9 cellular contexts compared by ENCODE assay signal in the genomic region with DNA sequence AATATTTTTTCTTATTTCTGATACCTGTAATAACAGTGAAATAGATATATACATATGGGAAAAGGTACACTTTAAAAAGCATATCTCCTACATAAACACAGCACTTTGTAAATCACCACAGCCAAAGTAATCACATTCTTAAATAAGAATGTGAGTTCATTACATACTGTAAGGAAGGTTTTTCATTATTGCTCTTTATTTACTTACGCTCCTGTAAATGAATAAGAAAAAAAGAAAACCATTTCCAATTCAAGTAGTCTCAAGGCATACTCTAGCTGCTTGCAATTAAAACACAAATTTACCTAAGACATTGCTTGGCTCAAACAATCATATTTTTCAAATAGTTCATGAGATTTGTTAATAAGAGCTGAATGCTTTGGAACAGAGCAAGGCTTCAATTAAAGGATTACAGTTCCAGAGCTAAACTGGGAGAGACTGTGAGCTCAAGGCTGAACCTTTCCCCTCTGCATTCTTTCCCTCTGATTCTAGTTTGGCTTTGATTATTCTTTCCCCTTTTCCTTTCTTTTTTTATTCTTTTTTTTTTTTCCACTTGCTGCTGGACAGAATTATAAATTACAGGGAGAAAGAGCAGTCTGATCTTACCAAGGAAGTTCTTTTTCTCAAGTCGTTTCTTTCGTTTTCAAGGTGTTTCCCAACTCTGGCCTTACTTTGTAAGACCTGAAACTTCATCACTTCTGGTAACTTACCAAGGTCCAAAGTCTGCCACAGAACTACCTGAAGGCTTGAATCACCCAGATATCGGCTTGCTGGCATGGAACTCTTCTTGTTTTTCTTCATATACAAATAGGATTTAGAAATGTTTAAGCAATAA.
DNase-seq lines count a peak whose midpoint lies in the region; ATAC-seq, FAIRE-seq and TF ChIP-seq lines count a peak whose summit lies in the region.
"Had no signal": no experiment of that assay in that cellular context is flagged by ENCODE, and none has a peak within 500 bp of the region (broad histone marks: within the 10 kb centered on the region; RNA-seq: fewer than 3 reads in every experiment).

No MANE protein-coding gene starts in this region.

- peaks cover 7% of the 10 kb centered on the region for H3K9me3 Mint-ChIP-seq in progenitor cell of endocrine pancreas (ENCODE audit: low read depth)

- no peak for TF ChIP-seq CTCF in KMS-11 (conservative IDR thresholded peaks at IDR 0.05; ENCODE audit: low read depth, low read length)
- no peak for TF ChIP-seq CTCF in colonic mucosa (IDR thresholded peaks at IDR 0.05)
- TF ChIP-seq CTCF in progenitor cell of endocrine pancreas (IDR thresholded peaks at IDR 0.05; ENCODE audit: unreplicated experiment), result no peak
- TF ChIP-seq CTCF in psoas muscle (IDR thresholded peaks at IDR 0.05), result no peak

- H3K4me2 ChIP-seq in KMS-11 (peak overlapping the region; percentile 56), trophoblast cell (ENCODE audit: low read length) (no peak overlapping the region)

- H3K18ac ChIP-seq in trophoblast cell (ENCODE audit: low read length), result no peak overlapping the region

- H3K4me3 Mint-ChIP-seq in progenitor cell of endocrine pancreas (ENCODE audit: low read depth), result no peak overlapping the region

- H3K9ac ChIP-seq in KMS-11, result no peak overlapping the region
- H3K9ac ChIP-seq in colonic mucosa (ENCODE audit: low read depth in 2 of 2, low read length in 2 of 2), result peak overlapping the region in 1 of 2 donors; percentile 57
- no peak overlapping the region for H3K9ac ChIP-seq in trophoblast cell (ENCODE audit: low read length)

- no peak overlapping the region for H2AK5ac ChIP-seq in trophoblast cell (ENCODE audit: low read length)

- H4K8ac ChIP-seq in trophoblast cell (ENCODE audit: low read depth, low read length), result no peak overlapping the region

- H3K27ac ChIP-seq in KMS-11 (peak overlapping the region; percentile 44), colonic mucosa (peak overlapping the region; percentile 68), trophoblast cell (ENCODE audit: low read depth, low read length) (no peak overlapping the region), psoas muscle (no peak overlapping the region)

- H3K79me1 ChIP-seq in trophoblast cell (ENCODE audit: low read length), result no peaks in the 10 kb centered on the region

- no peak overlapping the region for H3K23ac ChIP-seq in trophoblast cell (ENCODE audit: low read length)

- no peak overlapping the region for H3K14ac ChIP-seq in trophoblast cell (ENCODE audit: low read length)

- H3K79me2 ChIP-seq in KMS-11 (ENCODE audit: insufficient read depth, low read depth) (no peaks in the 10 kb centered on the region), trophoblast cell (ENCODE audit: control insufficient read depth, insufficient read depth, low read length, poor library complexity) (no peaks in the 10 kb centered on the region)

- no peaks in the 10 kb centered on the region for H3K36me3 Mint-ChIP-seq in progenitor cell of endocrine pancreas (ENCODE audit: insufficient read depth)

- no CpG with 5 or more reads among the region's 4 CpGs for WGBS in trophoblast cell (ENCODE audit: extremely low coverage, insufficient coverage, insufficient read length)
- WGBS in psoas muscle, 3 donors, result 65 to 74% (median 71%) methylated on average over 4 of the region's 4 CpGs

- no peak overlapping the region for H3K4me3 ChIP-seq in KMS-11 (IDR thresholded peaks at IDR 0.05; ENCODE audit: insufficient read depth, low read depth, low read length)
- H3K4me3 ChIP-seq in colonic mucosa, result peak overlapping the region; percentile 8
- no peak overlapping the region for H3K4me3 ChIP-seq in trophoblast cell (ENCODE audit: low read depth, low read length)
- no peak overlapping the region for H3K4me3 ChIP-seq in psoas muscle

- H3K4me1 ChIP-seq in KMS-11 (ENCODE audit: low read depth, poor library complexity, severe bottlenecking) (peaks cover 53% of the 10 kb centered on the region), colonic mucosa (no peaks in the 10 kb centered on the region), trophoblast cell (ENCODE audit: control insufficient read depth in 1 of 2, insufficient read depth in 2 of 2, low read length in 2 of 2) (no peaks in the 10 kb centered on the region), psoas muscle (no peaks in the 10 kb centered on the region)

- no peak for FAIRE-seq in GM12892 (lab: Jason Lieb, UNC)

- no peak overlapping the region for H4K12ac ChIP-seq in trophoblast cell (ENCODE audit: low read depth, low read length)

- H3K36me3 ChIP-seq in KMS-11 (ENCODE audit: insufficient read depth) (no peaks in the 10 kb centered on the region), colonic mucosa (no peaks in the 10 kb centered on the region), trophoblast cell (ENCODE audit: control insufficient read depth in 1 of 2, insufficient read depth in 2 of 2, low read length in 2 of 2) (no peaks in the 10 kb centered on the region), psoas muscle (ENCODE audit: insufficient read depth in 1 of 2, low read depth in 1 of 2) (no peaks in the 10 kb centered on the region)

- no peaks in the 10 kb centered on the region for H3K9me3 ChIP-seq in colonic mucosa
- no peaks in the 10 kb centered on the region for H3K9me3 ChIP-seq in trophoblast cell (ENCODE audit: insufficient read depth, low read depth, low read length)
- H3K9me3 ChIP-seq in psoas muscle, result no peaks in the 10 kb centered on the region

- ATAC-seq in GM18517 (IDR thresholded peaks at IDR 0.05; ENCODE audit: unreplicated experiment) (peak; percentile 54), psoas muscle (no peak), HG03469 (IDR thresholded peaks at IDR 0.05; ENCODE audit: unreplicated experiment) (no peak)

- no peak overlapping the region for H4K91ac ChIP-seq in trophoblast cell (ENCODE audit: low read depth, low read length)

- H2BK5ac ChIP-seq in trophoblast cell (ENCODE audit: low read depth, low read length, poor library complexity), result no peak overlapping the region

- H2BK120ac ChIP-seq in trophoblast cell (ENCODE audit: insufficient read depth, low read length, poor library complexity), result no peak overlapping the region

- H2BK12ac ChIP-seq in trophoblast cell (ENCODE audit: low read length), result no peak overlapping the region

- H3K27me3 ChIP-seq in KMS-11 (ENCODE audit: insufficient read depth, low read depth) (no peaks in the 10 kb centered on the region), colonic mucosa (no peaks in the 10 kb centered on the region), trophoblast cell (ENCODE audit: insufficient read depth, low read length) (no peaks in the 10 kb centered on the region), psoas muscle (ENCODE audit: insufficient read depth in 3 of 3, low read length in 2 of 3) (no peaks in the 10 kb centered on the region)

- H3K27ac Mint-ChIP-seq in progenitor cell of endocrine pancreas, result peak overlapping the region; percentile 61

- H2AFZ ChIP-seq in KMS-11 (ENCODE audit: low read depth) (peak overlapping the region; percentile 28; the same call in 1 of the 2 replicates), trophoblast cell (ENCODE audit: insufficient read depth, low read length, poor library complexity) (no peak overlapping the region)

- DNase-seq in colonic mucosa (peak; percentile 63), progenitor cell of endocrine pancreas (ENCODE audit: low spot score, unreplicated experiment) (no peak), trophoblast cell (no peak), GM12892 (ENCODE audit: insufficient read length) (no peak), psoas muscle (no peak)
- DNase-seq: NCI-H187 had no signal

- peaks cover 5% of the 10 kb centered on the region for H3K4me1 Mint-ChIP-seq in progenitor cell of endocrine pancreas (ENCODE audit: low read depth)

- intact Hi-C loops in colonic mucosa (cut with DNase I) (no loop called here), psoas muscle (cut with DNase I) (no loop called here)

- no peak overlapping the region for H3K4ac ChIP-seq in trophoblast cell (ENCODE audit: low read depth, low read length)

- no peaks in the 10 kb centered on the region for H4K20me1 ChIP-seq in KMS-11 (ENCODE audit: insufficient read depth)

- TF ChIP-seq POLR2A in GM12892 (IDR thresholded peaks at IDR 0.05; ENCODE audit: low read depth, low read length), result no peak

- no peaks in the 10 kb centered on the region for H3K27me3 Mint-ChIP-seq in progenitor cell of endocrine pancreas

Comparison
In these comparisons a context has a peak if more than half of its experiments do, and no peak if none do; other contexts are left out.
1. H3K27ac ChIP-seq: peak in KMS-11 (single experiment) and colonic mucosa (single experiment); none in trophoblast cell (single experiment) and psoas muscle (single experiment).